In the genomic region with DNA sequence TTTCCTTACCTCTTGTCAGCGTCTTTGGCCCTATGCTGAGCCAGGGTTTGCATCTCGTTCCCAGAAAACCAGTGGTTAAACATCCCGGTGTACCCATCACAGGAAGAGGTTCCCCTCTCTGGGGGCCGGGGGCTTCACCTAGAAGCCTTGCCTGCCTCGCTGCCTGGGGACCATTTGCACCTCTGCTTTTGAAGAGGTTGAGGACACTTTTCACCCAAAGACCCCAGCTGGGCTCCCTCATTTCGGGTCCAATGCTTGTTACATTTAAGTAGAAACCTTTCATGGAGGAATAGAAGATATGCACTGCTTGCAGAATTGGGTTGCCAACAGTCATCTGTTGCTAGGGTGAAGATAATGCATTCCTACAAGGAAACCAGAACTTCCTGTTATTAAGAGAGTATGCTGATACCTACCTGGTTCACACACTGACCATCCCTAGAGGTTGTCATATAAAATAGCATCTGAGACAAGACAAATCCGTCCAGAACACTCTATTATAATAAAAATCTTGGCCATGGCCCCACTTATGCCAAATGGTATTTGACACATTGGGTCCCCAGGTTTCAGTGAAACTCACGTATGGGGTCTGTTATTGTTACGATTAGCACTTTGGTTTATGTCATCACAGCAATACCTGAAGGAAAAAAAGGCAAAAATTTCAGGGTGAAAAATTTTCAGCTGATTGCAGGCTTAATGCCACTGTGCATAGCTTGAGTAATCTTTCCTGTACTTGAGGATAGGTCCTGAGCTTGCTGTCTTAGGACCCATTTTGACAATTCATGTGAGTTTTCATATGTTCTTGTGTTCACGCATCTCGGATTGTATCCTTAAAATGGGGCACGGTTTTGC, we compare ENCODE assay signal across 7 cellular contexts. TPM values are rescaled to one million over a fixed set of nuclear protein-coding genes. Genes with fewer than 3 reads are reported as not detected.
DNase-seq lines count a peak whose midpoint lies in the region; ATAC-seq and TF ChIP-seq lines count a peak whose summit lies in the region.

No MANE protein-coding gene starts in this region.

- WGBS in prostate gland = 54% methylated on average over 12 of the region's 12 CpGs

- H3K4me3 ChIP-seq in SJCRH30 (peak overlapping the region; percentile 63; the same call in 1 of the 2 replicates), epithelial cell of proximal tubule (ENCODE audit: low read depth, low read length) (peak overlapping the region; percentile 64), prostate gland (peak overlapping the region; percentile 44 to 47)

- H3K27me3 ChIP-seq in SJCRH30 (no peaks in the 10 kb centered on the region), prostate gland (replicated peaks; ENCODE audit: insufficient read depth) (no peaks in the 10 kb centered on the region)

- intact Hi-C loops in prostate gland (cut with DNase I) = loop anchor here (10.0 kb wide), 1 partner anchor 340 kb away; no protein-coding TSS in a partner anchor

- ATAC-seq in HG03039 (IDR thresholded peaks at IDR 0.05; ENCODE audit: unreplicated experiment) = no peak

- TF ChIP-seq CTCF in GM13976 (IDR thresholded peaks at IDR 0.05; ENCODE audit: borderline replicate concordance, control extremely low read depth, extremely low read depth, insufficient read depth, missing control alignments) (no peak), epithelial cell of proximal tubule (conservative IDR thresholded peaks at IDR 0.05; ENCODE audit: low read depth, low read length) (no peak), prostate gland (IDR thresholded peaks at IDR 0.05) (no peak)

- no peak overlapping the region for H3K27ac ChIP-seq in SJCRH30
- H3K27ac ChIP-seq in prostate gland = peak overlapping the region in 1 of 2 donors; percentile 24

- TF ChIP-seq POLR2A in prostate gland (IDR thresholded peaks at IDR 0.05) = no peak

- in situ Hi-C loops in GM13976 (cut with MboI; ENCODE audit: low sequenced_read_pairs, unreplicated experiment) = no loop called here

- H3K4me1 ChIP-seq in SJCRH30 = peaks cover 5% of the 10 kb centered on the region
- H3K4me1 ChIP-seq in prostate gland (replicated peaks) = no peaks in the 10 kb centered on the region

- no peaks in the 10 kb centered on the region for H3K9me3 ChIP-seq in SJCRH30 (replicated peaks)
- no peaks in the 10 kb centered on the region for H3K9me3 ChIP-seq in prostate gland

- DNase-seq in GM13976 (ENCODE audit: low spot score) (peak; percentile 22), SJCRH30 (no peak), epithelial cell of proximal tubule (ENCODE audit: low read depth) (no peak), prostate gland (ENCODE audit: low spot score) (no peak), NCI-H446 (lab: John Stamatoyannopoulos, UW) (no peak), iPS-NIHi7 (ENCODE audit: extremely low spot score) (no peak)

- H3K36me3 ChIP-seq in SJCRH30 = no peaks in the 10 kb centered on the region
- no peaks in the 10 kb centered on the region for H3K36me3 ChIP-seq in prostate gland

RNA-seq across cellular contexts. Expression of gene ZNF365, which starts 0.9 kb away (rescaled TPM):
- 0.89 and 1.2 TPM in 2 replicates for total RNA-seq in SJCRH30 (2014; rRNA removed; shearing (Covaris generic))
- total RNA-seq in epithelial cell of proximal tubule = 2.0 and 2.9 TPM in 2 replicates
- 1 to 10 TPM in 1 of 2 donors, under 1 TPM in 1; 0.55 to 3.5 TPM for total RNA-seq in prostate gland
